ENCODE assay signal across 1 cellular context in genomic region chr11:1298695-1299492, GRCh38.
TF ChIP-seq lines count a peak whose summit lies in the region.

No MANE protein-coding gene starts in this region.

TF ChIP-seq in HepG2, 621 proteins besides CTCF, POLR2A, EP300 and RAD21 (continued from another document and continues in another):
- TF ChIP-seq ZNF704 (CRISPR knock-in tag; IDR thresholded peaks at IDR 0.05; ENCODE audit: borderline replicate concordance) (peak; percentile 32; the same call in 1 of the 2 replicates), KLF12 (CRISPR knock-in tag; IDR thresholded peaks at IDR 0.05; ENCODE audit: borderline replicate concordance) (peak; percentile 62; the same call in 1 of the 2 replicates), HHEX (CRISPR knock-in tag; IDR thresholded peaks at IDR 0.05) (no peak), POLR2G (IDR thresholded peaks at IDR 0.05; ENCODE audit: low read depth, low read length) (0 out of 2 replicates have a peak, but pooled peaks have one; percentile 35), MAX (IDR thresholded peaks at IDR 0.05) (peak; percentile 91), REPIN1 (CRISPR knock-in tag; IDR thresholded peaks at IDR 0.05; ENCODE audit: borderline replicate concordance, low read depth) (peak; percentile 86; the same call in 1 of the 2 replicates), ZMYM3 (CRISPR knock-in tag; IDR thresholded peaks at IDR 0.05) (peak; percentile 67; the same call in 1 of the 2 replicates), SOX5 (CRISPR knock-in tag; IDR thresholded peaks at IDR 0.05; ENCODE audit: borderline replicate concordance) (peak; percentile 73), ZNF264 (CRISPR knock-in tag; IDR thresholded peaks at IDR 0.05) (0 out of 2 replicates have a peak, but pooled peaks have one; percentile 35), ZNF609 (CRISPR knock-in tag; IDR thresholded peaks at IDR 0.05; ENCODE audit: borderline replicate concordance) (0 out of 2 replicates have a peak, but pooled peaks have one; percentile 59), ZNF331 (CRISPR knock-in tag; IDR thresholded peaks at IDR 0.05) (peak; percentile 96), KLF16 (CRISPR knock-in tag; IDR thresholded peaks at IDR 0.05) (peak in 1 of 2 experiments; percentile 89; a peak in 2 of 4 replicates), SAP130 (CRISPR knock-in tag; IDR thresholded peaks at IDR 0.05; ENCODE audit: low read depth) (peak; percentile 96), RNF219 (CRISPR knock-in tag; IDR thresholded peaks at IDR 0.05) (no peak), HDAC1 (CRISPR knock-in tag; IDR thresholded peaks at IDR 0.05) (peak; percentile 54; the same call in 1 of the 2 replicates), ZC3H13 (CRISPR knock-in tag; IDR thresholded peaks at IDR 0.05) (0 out of 2 replicates have a peak, but pooled peaks have one; percentile 57), FOXC1 (CRISPR knock-in tag; IDR thresholded peaks at IDR 0.05; ENCODE audit: borderline replicate concordance) (no peak; the same call in 1 of the 2 replicates), ATF4 (CRISPR knock-in tag; IDR thresholded peaks at IDR 0.05) (peak in 1 of 2 experiments; percentile 86; a peak in 2 of 4 replicates), AHR (CRISPR knock-in tag; IDR thresholded peaks at IDR 0.05) (peak; percentile 78; the same call in 1 of the 2 replicates), ZBTB37 (CRISPR knock-in tag; IDR thresholded peaks at IDR 0.05) (no peak), TOE1 (CRISPR knock-in tag; IDR thresholded peaks at IDR 0.05) (0 out of 2 replicates have a peak, but pooled peaks have one; percentile 70), PHF20 (CRISPR knock-in tag; IDR thresholded peaks at IDR 0.05) (0 out of 2 replicates have a peak, but pooled peaks have one; percentile 28), DNMT3B (CRISPR knock-in tag; conservative IDR thresholded peaks at IDR 0.05) (0 out of 2 replicates have a peak, but pooled peaks have one; percentile 44), ETV5 (CRISPR knock-in tag; IDR thresholded peaks at IDR 0.05; ENCODE audit: borderline replicate concordance) (peak; percentile 65; the same call in 1 of the 2 replicates), ATF7 (IDR thresholded peaks at IDR 0.05) (peak; percentile 40), ATF7 (CRISPR knock-in tag; IDR thresholded peaks at IDR 0.05) (peak; percentile 81; the same call in 1 of the 2 replicates), NFAT5 (CRISPR knock-in tag; IDR thresholded peaks at IDR 0.05) (0 out of 2 replicates have a peak, but pooled peaks have one; percentile 48), ZFX (CRISPR knock-in tag; IDR thresholded peaks at IDR 0.05; ENCODE audit: low read depth) (peak; percentile 58; the same call in 1 of the 2 replicates), ZNF563 (CRISPR knock-in tag; IDR thresholded peaks at IDR 0.05) (no peak), ZNF430 (CRISPR knock-in tag; IDR thresholded peaks at IDR 0.05) (peak; percentile 60; the same call in 1 of the 2 replicates), HNF4A (CRISPR knock-in tag; IDR thresholded peaks at IDR 0.05) (peak; percentile 77), ZNF800 (CRISPR knock-in tag; IDR thresholded peaks at IDR 0.05) (0 out of 2 replicates have a peak, but pooled peaks have one; percentile 70), SP140L (CRISPR knock-in tag; IDR thresholded peaks at IDR 0.05; ENCODE audit: borderline replicate concordance) (0 out of 2 replicates have a peak, but pooled peaks have one; percentile 51), AKAP8 (CRISPR knock-in tag; IDR thresholded peaks at IDR 0.05) (peak; percentile 71; the same call in 1 of the 2 replicates), ZNF652 (CRISPR knock-in tag; IDR thresholded peaks at IDR 0.05; ENCODE audit: borderline replicate concordance, low read depth) (peak; percentile 28; the same call in 1 of the 2 replicates), SP1 (IDR thresholded peaks at IDR 0.05) (no peak), SP1 (CRISPR knock-in tag; IDR thresholded peaks at IDR 0.05) (peak; percentile 76), ZNF205 (CRISPR knock-in tag; IDR thresholded peaks at IDR 0.05) (0 out of 2 replicates have a peak, but pooled peaks have one; percentile 38), NFKB2 (CRISPR knock-in tag; IDR thresholded peaks at IDR 0.05; ENCODE audit: borderline replicate concordance) (peak; percentile 37; the same call in 1 of the 2 replicates)
